Comparison of ENCODE assay signal across 17 cellular contexts in the genomic region with DNA sequence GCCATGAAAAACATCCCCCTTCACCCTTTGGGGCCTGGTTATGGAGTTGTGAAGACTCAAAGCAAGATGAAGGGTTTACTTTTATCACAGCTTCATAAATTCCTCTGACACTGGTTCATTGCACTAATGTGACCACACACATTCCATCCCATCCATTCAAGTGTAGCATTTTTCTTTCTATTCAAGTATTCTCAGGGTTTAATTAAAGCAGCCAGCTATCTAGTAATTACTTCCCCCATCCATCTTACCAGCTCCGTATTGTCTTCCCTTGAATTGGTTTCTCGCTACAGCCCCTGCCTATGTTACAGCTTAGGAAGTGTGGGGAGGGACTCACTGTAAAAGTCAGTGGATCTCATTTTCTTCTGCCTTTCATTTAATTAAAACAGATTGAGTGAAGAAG.
DNase-seq lines count a peak whose midpoint lies in the region; ATAC-seq and TF ChIP-seq lines count a peak whose summit lies in the region.
"Had no signal": no experiment of that assay in that cellular context is flagged by ENCODE, and none has a peak within 500 bp of the region (broad histone marks: within the 10 kb centered on the region; RNA-seq: fewer than 3 reads in every experiment).

No MANE protein-coding gene starts in this region.

- H3K27ac Mint-ChIP-seq in natural killer cell treated with Interleukin-12 subunit alpha and Interleukin-12 subunit beta and Interleukin-15 and Interleukin-18, amount 100 ng/mL, for 72 hours, result no peak overlapping the region
- H3K27ac Mint-ChIP-seq: activated T-cell treated with anti-CD3 and anti-CD28 coated beads, Interleukin-2, amount 50 U/mL, for 72 hours; stimulated activated naive CD8-positive, alpha-beta T cell treated with anti-CD3 and anti-CD28 coated beads, Interleukin-15, amount 100 ng/mL, for 72 hours had no signal

- peaks cover 32% of the 10 kb centered on the region for H3K4me1 ChIP-seq in ectodermal cell (ENCODE audit: control insufficient read depth, insufficient read depth, low read length)
- H3K4me1 ChIP-seq: BE2C had no signal

- DNase-seq in AG10803 (ENCODE audit: low read depth) (peak; percentile 71), LHCN-M2 (ENCODE audit: low read depth) (peak; percentile 27), non-pigmented ciliary epithelial cell (ENCODE audit: low read depth) (peak; percentile 76), pons (ENCODE audit: low spot score) (no peak)
- no peak for DNase-seq in natural killer cell treated with Interleukin-12 subunit alpha and Interleukin-12 subunit beta and Interleukin-15 and Interleukin-18, amount 100 ng/mL, for 72 hours (ENCODE audit: low spot score)
- DNase-seq in stimulated activated naive CD8-positive, alpha-beta T cell treated with anti-CD3 and anti-CD28 coated beads, Interleukin-15, Interleukin-2, amounts not matched to agents 100 U/mL and 50 U/mL, for 24 hours, result no peak
- DNase-seq: activated T-cell treated with anti-CD3 and anti-CD28 coated beads, Interleukin-2, amount 50 U/mL, for 72 hours; BE2C; NCI-H1436; NCI-H446 treated with DMSO at 0.1 percent for 48 hours; stimulated activated naive CD8-positive, alpha-beta T cell treated with anti-CD3 and anti-CD28 coated beads, Interleukin-15, amount 100 ng/mL, for 72 hours had no signal

- H3K4me3 ChIP-seq in AG10803 (ENCODE audit: low read length), result no peak overlapping the region
- H3K4me3 ChIP-seq in ectodermal cell (ENCODE audit: insufficient read depth, low read depth, low read length), result no peak overlapping the region
- H3K4me3 ChIP-seq: vagina had no signal

- no peaks in the 10 kb centered on the region for H3K9me3 ChIP-seq in ectodermal cell (ENCODE audit: control insufficient read depth, low read length)
- H3K9me3 ChIP-seq: BE2C, neutrophil, vagina had no signal

- no peaks in the 10 kb centered on the region for H3K9me3 Mint-ChIP-seq in natural killer cell treated with Interleukin-12 subunit alpha and Interleukin-12 subunit beta and Interleukin-15 and Interleukin-18, amount 100 ng/mL, for 72 hours
- H3K9me3 Mint-ChIP-seq: activated T-cell treated with anti-CD3 and anti-CD28 coated beads, Interleukin-2, amount 50 U/mL, for 72 hours; stimulated activated naive CD8-positive, alpha-beta T cell treated with anti-CD3 and anti-CD28 coated beads, Interleukin-15, amount 100 ng/mL, for 72 hours had no signal

- H3K27me3 ChIP-seq in ectodermal cell (ENCODE audit: control insufficient read depth, insufficient read depth, low read length, poor library complexity, severe bottlenecking), result no peaks in the 10 kb centered on the region
- H3K27me3 ChIP-seq: BE2C, neutrophil, vagina had no signal

- H3K4me3 Mint-ChIP-seq in natural killer cell treated with Interleukin-12 subunit alpha and Interleukin-12 subunit beta and Interleukin-15 and Interleukin-18, amount 100 ng/mL, for 72 hours, result no peak overlapping the region
- H3K4me3 Mint-ChIP-seq: activated T-cell treated with anti-CD3 and anti-CD28 coated beads, Interleukin-2, amount 50 U/mL, for 72 hours; stimulated activated naive CD8-positive, alpha-beta T cell treated with anti-CD3 and anti-CD28 coated beads, Interleukin-15, amount 100 ng/mL, for 72 hours had no signal

- H3K36me3 ChIP-seq in ectodermal cell (ENCODE audit: control insufficient read depth, insufficient read depth, low read length), result no peaks in the 10 kb centered on the region
- H3K36me3 ChIP-seq: BE2C, neutrophil, vagina had no signal

- no peak for TF ChIP-seq CTCF in AG10803 (conservative IDR thresholded peaks at IDR 0.05; ENCODE audit: low read length)

- H3K27me3 Mint-ChIP-seq in natural killer cell treated with Interleukin-12 subunit alpha and Interleukin-12 subunit beta and Interleukin-15 and Interleukin-18, amount 100 ng/mL, for 72 hours, result peaks cover 6 to 21% of the 10 kb centered on the region in 2 donors
- H3K27me3 Mint-ChIP-seq: stimulated activated naive CD8-positive, alpha-beta T cell treated with anti-CD3 and anti-CD28 coated beads, Interleukin-15, amount 100 ng/mL, for 72 hours had no signal

- peaks cover 3 to 15% of the 10 kb centered on the region in 2 donors for H3K4me1 Mint-ChIP-seq in natural killer cell treated with Interleukin-12 subunit alpha and Interleukin-12 subunit beta and Interleukin-15 and Interleukin-18, amount 100 ng/mL, for 72 hours (ENCODE audit: low read depth in 2 of 2)
- H3K4me1 Mint-ChIP-seq: stimulated activated naive CD8-positive, alpha-beta T cell treated with anti-CD3 and anti-CD28 coated beads, Interleukin-15, amount 100 ng/mL, for 72 hours had no signal

- peak overlapping the region; percentile 52 for H3K27ac ChIP-seq in ectodermal cell (ENCODE audit: insufficient read depth, low read depth, low read length, poor library complexity, severe bottlenecking)
- H3K27ac ChIP-seq: HL-60, KMS-11, neutrophil, vagina had no signal

- H3K36me3 Mint-ChIP-seq in natural killer cell treated with Interleukin-12 subunit alpha and Interleukin-12 subunit beta and Interleukin-15 and Interleukin-18, amount 100 ng/mL, for 72 hours, result no peaks in the 10 kb centered on the region

- WGBS in ectodermal cell, 2 experiments, result 86% methylated on average over 1 of the region's 2 CpGs; no CpG with 5 or more reads in 1 of the 2 experiments

- no peak for ATAC-seq in HG02885 (IDR thresholded peaks at IDR 0.05; ENCODE audit: poor library complexity, unreplicated experiment)
- ATAC-seq in natural killer cell treated with Interleukin-12 subunit alpha and Interleukin-12 subunit beta and Interleukin-15 and Interleukin-18, amount 100 ng/mL, for 72 hours, result no peak
- ATAC-seq in stimulated activated naive CD8-positive, alpha-beta T cell treated with anti-CD3 and anti-CD28 coated beads, Interleukin-15, Interleukin-2, amounts not matched to agents 100 U/mL and 50 U/mL, for 24 hours, result no peak
- ATAC-seq: activated T-cell treated with anti-CD3 and anti-CD28 coated beads, Interleukin-2, amount 50 U/mL, for 72 hours; stimulated activated naive CD8-positive, alpha-beta T cell treated with anti-CD3 and anti-CD28 coated beads, Interleukin-15, amount 100 ng/mL, for 72 hours had no signal

Comparison
In these comparisons a context has a peak if more than half of its experiments do, and no peak if none do; other contexts are left out.
1. DNase-seq: peak in AG10803 (single experiment), LHCN-M2 (single experiment) and non-pigmented ciliary epithelial cell (single experiment); none in natural killer cell treated with Interleukin-12 subunit alpha and Interleukin-12 subunit beta and Interleukin-15 and Interleukin-18, amount 100 ng/mL, for 72 hours (single experiment), stimulated activated naive CD8-positive, alpha-beta T cell treated with anti-CD3 and anti-CD28 coated beads, Interleukin-15, Interleukin-2, amounts not matched to agents 100 U/mL and 50 U/mL, for 24 hours (single experiment) and pons (single experiment).